ENCODE assay signal across 10 cellular contexts in genomic region chr1:70220015-70220414, GRCh38. TPM values are rescaled to one million over a fixed set of nuclear protein-coding genes. Genes with fewer than 3 reads are reported as not detected.
DNase-seq lines count a peak whose midpoint lies in the region; ATAC-seq and TF ChIP-seq lines count a peak whose summit lies in the region.
"Had no signal": no experiment of that assay in that cellular context is flagged by ENCODE, and none has a peak within 500 bp of the region (broad histone marks: within the 10 kb centered on the region; RNA-seq: fewer than 3 reads in every experiment).

No MANE protein-coding gene starts in this region.

- CTCF ChIA-PET in Caco-2 (lab: Charles Lee), result no interaction called here

- H3K4me3 ChIP-seq in Caco-2 (ENCODE audit: low read depth, low read length) (no peak overlapping the region), HL-60 (replicated peaks; ENCODE audit: insufficient read depth, low read length) (no peak overlapping the region)

- H3K27ac ChIP-seq in HL-60 (replicated peaks) (peak overlapping the region; percentile 93), VCaP (peak overlapping the region; percentile 98)

- no peaks in the 10 kb centered on the region for H3K9me3 Mint-ChIP-seq in Caco-2 (ENCODE audit: unreplicated experiment)
- H3K9me3 Mint-ChIP-seq in naive thymus-derived CD8-positive, alpha-beta T cell, result no peaks in the 10 kb centered on the region

- TF ChIP-seq CTCF in Caco-2 (IDR thresholded peaks at IDR 0.05; ENCODE audit: insufficient read depth in 1 of 2, low read depth in 1 of 2, low read length in 1 of 2, severe bottlenecking in 1 of 2, unreplicated experiment in 1 of 2) (no peak), HL-60 (IDR thresholded peaks at IDR 0.05; ENCODE audit: insufficient read depth, low read length) (no peak), VCaP (conservative IDR thresholded peaks at IDR 0.05) (no peak)

- BruUV-seq in Caco-2 (replicated peaks; lab: Mats Ljungman, UMichigan), result no TSS peak

- peak overlapping the region; percentile 97 for H3K27ac Mint-ChIP-seq in Caco-2 (ENCODE audit: unreplicated experiment)
- H3K27ac Mint-ChIP-seq in naive thymus-derived CD8-positive, alpha-beta T cell, result peak overlapping the region; percentile 70 to 98 (median 82)

- POLR2A ChIA-PET in Caco-2 (lab: Charles Lee), result interaction anchor here (1.7 kb wide), 1 partner anchor 14 kb away, joined by 17 read pairs; the partner anchor contains the start of gene LRRC40
- POLR2A ChIA-PET in naive thymus-derived CD8-positive, alpha-beta T cell (lab: Charles Lee), result interaction anchor here (1.9 to 3.8 kb wide), 3 partner anchors 11 to 861 kb away, joined by 7 to 49 read pairs (median 27); partner anchors contain the start of genes LRRC40 and ZRANB2

- peaks cover 40% of the 10 kb centered on the region for H3K36me3 Mint-ChIP-seq in Caco-2 (ENCODE audit: insufficient read depth, unreplicated experiment)
- peaks cover 0 to 53% (median 11%) of the 10 kb centered on the region in 3 donors for H3K36me3 Mint-ChIP-seq in naive thymus-derived CD8-positive, alpha-beta T cell

- no peaks in the 10 kb centered on the region for H3K36me3 ChIP-seq in Caco-2 (ENCODE audit: control insufficient read depth, insufficient read depth, low read length)

- peaks cover 5% of the 10 kb centered on the region; the same call in 1 of the 2 replicates for H3K4me1 ChIP-seq in Caco-2

- H3K27me3 Mint-ChIP-seq in Caco-2 (ENCODE audit: insufficient read depth, unreplicated experiment), result no peaks in the 10 kb centered on the region
- no peaks in the 10 kb centered on the region for H3K27me3 Mint-ChIP-seq in naive thymus-derived CD8-positive, alpha-beta T cell

- ATAC-seq in naive thymus-derived CD8-positive, alpha-beta T cell, result no peak

- H3K4me3 Mint-ChIP-seq in Caco-2 (ENCODE audit: unreplicated experiment), result peak overlapping the region; percentile 77
- H3K4me3 Mint-ChIP-seq in naive thymus-derived CD8-positive, alpha-beta T cell, result peak overlapping the region in 8 of 10 donors; percentile 11 to 92 (median 58)

- DNase-seq in Caco-2, result no peak
- peak in 1 of 2 experiments; percentile 55 for DNase-seq in HL-60 (ENCODE audit: low read depth in 1 of 2, low spot score in 1 of 2)
- DNase-seq in naive thymus-derived CD8-positive, alpha-beta T cell, result no peak
- no peak for DNase-seq in middle frontal gyrus (ENCODE audit: extremely low spot score, low spot score)
- DNase-seq in effector CD4-positive, alpha-beta T cell, result no peak
- no peak for DNase-seq in NCI-H1694 treated with DMSO at 0.1 percent for 48 hours (lab: John Stamatoyannopoulos, UW)
- no peak for DNase-seq in T-helper 9 cell
- DNase-seq: activated naive CD4-positive, alpha-beta T cell treated with Interleukin-2 at 50 U/mL for 16 hours; NCI-H510A had no signal

- H3K4me1 Mint-ChIP-seq in Caco-2 (ENCODE audit: low read depth, unreplicated experiment), result no peaks in the 10 kb centered on the region
- peaks cover 14 to 54% (median 40%) of the 10 kb centered on the region in 4 donors for H3K4me1 Mint-ChIP-seq in naive thymus-derived CD8-positive, alpha-beta T cell

- H3K27me3 ChIP-seq in Caco-2 (replicated peaks; ENCODE audit: control insufficient read depth, insufficient read depth, low read length) (no peaks in the 10 kb centered on the region), HL-60 (ENCODE audit: insufficient read depth, poor library complexity, severe bottlenecking) (no peaks in the 10 kb centered on the region)

- no peaks in the 10 kb centered on the region for H3K9me3 ChIP-seq in Caco-2

- intact Hi-C loops in Caco-2 (cut with micrococcal nuclease; ENCODE audit: unreplicated experiment), result loop anchor here (5.0 kb wide), 1 partner anchor 132 kb away; the partner anchor contains the start of gene ANKRD13C

RNA-seq across cellular contexts. Expression of gene SRSF11, which starts 1.2 kb away (rescaled TPM):
- total RNA-seq in Caco-2 (2022), result 116 and 119 TPM in 2 replicates
- total RNA-seq in naive thymus-derived CD8-positive, alpha-beta T cell, result 100 to 1,000 TPM; 411 to 412 TPM
- 10 to 100 TPM; 75.7 to 94.6 (median 89.1) TPM for polyA plus RNA-seq in naive thymus-derived CD8-positive, alpha-beta T cell

RNA-seq across cellular contexts. Expression of gene LRRC40, which starts 14.6 kb away (rescaled TPM):
- total RNA-seq in Caco-2 (2022), result 12.2 and 15.6 TPM in 2 replicates
- total RNA-seq in naive thymus-derived CD8-positive, alpha-beta T cell, result 10 to 100 TPM; 12.7 to 12.9 TPM
- 1 to 10 TPM; 4.6 to 7.4 (median 5.0) TPM for polyA plus RNA-seq in naive thymus-derived CD8-positive, alpha-beta T cell
